In genomic region chr2:75055820-75056675, GRCh38 we compare ENCODE assay signal across 9 cellular contexts.
DNase-seq lines count a peak whose midpoint lies in the region; ATAC-seq and TF ChIP-seq lines count a peak whose summit lies in the region.
"Had no signal": no experiment of that assay in that cellular context is flagged by ENCODE, and none has a peak within 500 bp of the region (broad histone marks: within the 10 kb centered on the region; RNA-seq: fewer than 3 reads in every experiment).

No MANE protein-coding gene starts in this region.

- no peak overlapping the region for H3K23ac ChIP-seq in neuronal stem cell (ENCODE audit: low read depth, low read length, poor library complexity)
- no peak overlapping the region for H3K23ac ChIP-seq in mesenchymal stem cell (ENCODE audit: low read length in 2 of 2)

- H4K20me1 ChIP-seq in Loucy (ENCODE audit: insufficient read depth, low read length, poor library complexity, severe bottlenecking) = no peaks in the 10 kb centered on the region

- no peaks in the 10 kb centered on the region for H3F3A ChIP-seq in Loucy (ENCODE audit: low read depth)

- peak overlapping the region; percentile 25 for H3K4me2 ChIP-seq in Loucy (ENCODE audit: low read depth, low read length, poor library complexity, severe bottlenecking)
- H3K4me2 ChIP-seq in neuronal stem cell (ENCODE audit: insufficient read depth, low read length, poor library complexity, severe bottlenecking) = no peak overlapping the region
- no peak overlapping the region for H3K4me2 ChIP-seq in mesenchymal stem cell (ENCODE audit: low read length, poor library complexity, severe bottlenecking)

- H2BK5ac ChIP-seq in neuronal stem cell (ENCODE audit: low read length) (no peak overlapping the region), mesenchymal stem cell (ENCODE audit: low read depth, low read length, poor library complexity, severe bottlenecking) (no peak overlapping the region)

- no peaks in the 10 kb centered on the region for H3K9me2 ChIP-seq in Loucy (replicated peaks; ENCODE audit: low read depth, low read length)

- H4K8ac ChIP-seq in neuronal stem cell (ENCODE audit: low read depth, low read length) = no peak overlapping the region
- no peak overlapping the region for H4K8ac ChIP-seq in mesenchymal stem cell (ENCODE audit: low read length)

- TF ChIP-seq CTCF in Loucy (conservative IDR thresholded peaks at IDR 0.05; ENCODE audit: low read length) = no peak

- H3K14ac ChIP-seq in neuronal stem cell (ENCODE audit: low read length) (no peak overlapping the region), mesenchymal stem cell (ENCODE audit: low read length in 2 of 2) (no peak overlapping the region)

- H2BK15ac ChIP-seq in neuronal stem cell (ENCODE audit: low read length) = no peak overlapping the region
- no peak overlapping the region for H2BK15ac ChIP-seq in mesenchymal stem cell (ENCODE audit: low read depth, poor library complexity, severe bottlenecking)

- peak; percentile 67 for DNase-seq in H7
- DNase-seq in neuronal stem cell (ENCODE audit: low spot score) = no peak
- no peak for DNase-seq in activated CD4-positive, alpha-beta T cell treated with anti-CD3 and anti-CD28 coated beads for 36 hours
- no peak for DNase-seq in activated naive CD4-positive, alpha-beta T cell treated with anti-CD3 and anti-CD28 coated beads, Interleukin-2, amount 10 ng/mL, durations not matched to agents 7 days and 5 days
- no peak for DNase-seq in mesenchymal stem cell
- DNase-seq: body of pancreas had no signal

- intact Hi-C loops in activated CD4-positive, alpha-beta T cell treated with anti-CD3 and anti-CD28 coated beads for 36 hours (cut with DNase I, micrococcal nuclease) = no loop called here

- peak overlapping the region; percentile 11 for H3K18ac ChIP-seq in neuronal stem cell (ENCODE audit: low read length)
- H3K18ac ChIP-seq in mesenchymal stem cell (ENCODE audit: low read depth in 1 of 2, low read length in 2 of 2) = no peak overlapping the region

- no peaks in the 10 kb centered on the region; the same call in 1 of the 2 replicates for H3K27me3 ChIP-seq in H7 (ENCODE audit: control insufficient read depth, insufficient read depth, low read length)
- no peaks in the 10 kb centered on the region for H3K27me3 ChIP-seq in Loucy (ENCODE audit: insufficient read depth, low read length, poor library complexity, severe bottlenecking)
- H3K27me3 ChIP-seq in neuronal stem cell (ENCODE audit: control insufficient read depth in 3 of 3, insufficient read depth in 3 of 3, low read depth in 1 of 3, low read length in 3 of 3) = no peaks in the 10 kb centered on the region
- peaks cover 0 to 3% of the 10 kb centered on the region in 2 experiments for H3K27me3 ChIP-seq in mesenchymal stem cell (ENCODE audit: control insufficient read depth in 1 of 2, insufficient read depth in 1 of 2, low read length in 2 of 2)
- H3K27me3 ChIP-seq: body of pancreas had no signal

- no peak overlapping the region for H2BK12ac ChIP-seq in neuronal stem cell (ENCODE audit: low read length)
- no peak overlapping the region for H2BK12ac ChIP-seq in mesenchymal stem cell (ENCODE audit: low read length in 2 of 2)

- no peaks in the 10 kb centered on the region for H3K79me2 ChIP-seq in Loucy (ENCODE audit: insufficient read depth, low read length)

- H3K36me3 Mint-ChIP-seq in activated CD4-positive, alpha-beta T cell treated with anti-CD3 and anti-CD28 coated beads for 36 hours (ENCODE audit: low read depth) = no peaks in the 10 kb centered on the region
- H3K36me3 Mint-ChIP-seq in activated naive CD4-positive, alpha-beta T cell treated with anti-CD3 and anti-CD28 coated beads, Interleukin-2, amount 10 ng/mL, durations not matched to agents 7 days and 5 days = no peaks in the 10 kb centered on the region

- H3K36me3 ChIP-seq in H7 (replicated peaks; ENCODE audit: control insufficient read depth, insufficient read depth, low read length) (no peaks in the 10 kb centered on the region), Loucy (ENCODE audit: insufficient read depth, low read length) (no peaks in the 10 kb centered on the region), neuronal stem cell (replicated peaks in 1 of 2; ENCODE audit: control insufficient read depth in 2 of 2, insufficient read depth in 2 of 2, low read length in 2 of 2) (no peaks in the 10 kb centered on the region), mesenchymal stem cell (ENCODE audit: control insufficient read depth in 1 of 2, insufficient read depth in 2 of 2, low read depth in 1 of 2, low read length in 2 of 2) (no peaks in the 10 kb centered on the region)

- no peak overlapping the region for H2BK120ac ChIP-seq in neuronal stem cell (ENCODE audit: low read depth, low read length)
- H2BK120ac ChIP-seq in mesenchymal stem cell (ENCODE audit: low read depth, low read length) = no peak overlapping the region

- POLR2A ChIA-PET in activated CD4-positive, alpha-beta T cell treated with anti-CD3 and anti-CD28 coated beads for 36 hours (lab: Charles Lee) = no interaction called here

- no peaks in the 10 kb centered on the region for H3K27me3 Mint-ChIP-seq in activated CD4-positive, alpha-beta T cell treated with anti-CD3 and anti-CD28 coated beads for 36 hours
- no peaks in the 10 kb centered on the region for H3K27me3 Mint-ChIP-seq in activated naive CD4-positive, alpha-beta T cell treated with anti-CD3 and anti-CD28 coated beads, Interleukin-2, amount 10 ng/mL, durations not matched to agents 7 days and 5 days

- ATAC-seq in GM18868 (IDR thresholded peaks at IDR 0.05; ENCODE audit: unreplicated experiment) = peak; percentile 73
- no peak for ATAC-seq in activated CD4-positive, alpha-beta T cell treated with anti-CD3 and anti-CD28 coated beads for 36 hours
- ATAC-seq: body of pancreas had no signal

- H2AK5ac ChIP-seq in neuronal stem cell (ENCODE audit: low read depth, low read length) (no peak overlapping the region), mesenchymal stem cell (ENCODE audit: low read length, severe bottlenecking) (no peak overlapping the region)

- no peak overlapping the region for H3K4ac ChIP-seq in neuronal stem cell (ENCODE audit: low read length)
- H3K4ac ChIP-seq in mesenchymal stem cell (ENCODE audit: low read depth in 1 of 2, low read length in 2 of 2) = peak overlapping the region in 1 of 2 experiments; percentile 37

- no CpG with 5 or more reads among the region's 10 CpGs for WGBS in neuronal stem cell (ENCODE audit: extremely low coverage in 2 of 2, insufficient read length in 2 of 2, insufficient replicate concordance in 1 of 2), 2 donors
- 62% methylated on average over 8 of the region's 10 CpGs for WGBS in mesenchymal stem cell

- no peaks in the 10 kb centered on the region for H3K9me3 ChIP-seq in Loucy (ENCODE audit: insufficient read depth, low read depth, low read length)
- H3K9me3 ChIP-seq in neuronal stem cell (replicated peaks in 1 of 2; ENCODE audit: control insufficient read depth in 2 of 2, insufficient read depth in 1 of 2, low read depth in 1 of 2, low read length in 2 of 2) = no peaks in the 10 kb centered on the region
- no peaks in the 10 kb centered on the region for H3K9me3 ChIP-seq in mesenchymal stem cell (ENCODE audit: control insufficient read depth, low read length)
- H3K9me3 ChIP-seq: body of pancreas had no signal

- H4K91ac ChIP-seq in neuronal stem cell (ENCODE audit: low read depth, low read length, poor library complexity) = no peak overlapping the region
- no peak overlapping the region for H4K91ac ChIP-seq in mesenchymal stem cell (ENCODE audit: low read length)

- CTCF ChIA-PET in activated CD4-positive, alpha-beta T cell treated with anti-CD3 and anti-CD28 coated beads for 36 hours (lab: Charles Lee) = no interaction called here
- CTCF ChIA-PET in activated naive CD4-positive, alpha-beta T cell treated with anti-CD3 and anti-CD28 coated beads, Interleukin-2, amount 10 ng/mL, durations not matched to agents 7 days and 5 days (lab: Charles Lee) = no interaction called here

- H3K4me3 ChIP-seq in H7 (ENCODE audit: insufficient read depth, low read depth, low read length) (no peak overlapping the region), Loucy (ENCODE audit: low read length, poor library complexity, severe bottlenecking) (no peak overlapping the region), neuronal stem cell (ENCODE audit: low read length in 2 of 2) (no peak overlapping the region), mesenchymal stem cell (ENCODE audit: insufficient read depth in 1 of 2, low read depth in 1 of 2, low read length in 2 of 2) (no peak overlapping the region)
- H3K4me3 ChIP-seq: body of pancreas had no signal

- no peaks in the 10 kb centered on the region for H3K4me1 Mint-ChIP-seq in activated CD4-positive, alpha-beta T cell treated with anti-CD3 and anti-CD28 coated beads for 36 hours
- no peaks in the 10 kb centered on the region for H3K4me1 Mint-ChIP-seq in activated naive CD4-positive, alpha-beta T cell treated with anti-CD3 and anti-CD28 coated beads, Interleukin-2, amount 10 ng/mL, durations not matched to agents 7 days and 5 days

- H3K27ac Mint-ChIP-seq in activated CD4-positive, alpha-beta T cell treated with anti-CD3 and anti-CD28 coated beads for 36 hours = no peak overlapping the region
- H3K27ac Mint-ChIP-seq in activated naive CD4-positive, alpha-beta T cell treated with anti-CD3 and anti-CD28 coated beads, Interleukin-2, amount 10 ng/mL, durations not matched to agents 7 days and 5 days = no peak overlapping the region
- H3K27ac Mint-ChIP-seq: T-helper 2 cell treated with Interferon-gamma antibody and Interleukin-4, amounts not matched to agents 5 μg/mL and 100 μg/mL, for 36 hours had no signal

- H3K27ac ChIP-seq in neuronal stem cell (replicated peaks; ENCODE audit: low read length) (no peak overlapping the region), mesenchymal stem cell (ENCODE audit: low read length, poor library complexity, severe bottlenecking) (no peak overlapping the region)
- H3K27ac ChIP-seq: body of pancreas had no signal

- H2AFZ ChIP-seq in Loucy (ENCODE audit: low read length) = peak overlapping the region; percentile 14; the same call in 1 of the 2 replicates
- H2AFZ ChIP-seq in neuronal stem cell (ENCODE audit: low read length) = peak overlapping the region; percentile 58
- no peak overlapping the region for H2AFZ ChIP-seq in mesenchymal stem cell (ENCODE audit: low read depth, low read length)

- no peaks in the 10 kb centered on the region for H3K79me1 ChIP-seq in neuronal stem cell (ENCODE audit: low read depth, low read length)
- no peaks in the 10 kb centered on the region for H3K79me1 ChIP-seq in mesenchymal stem cell (replicated peaks; ENCODE audit: low read length, poor library complexity, severe bottlenecking)

- H3K4me1 ChIP-seq in Loucy (ENCODE audit: insufficient read depth, low read length, poor library complexity, severe bottlenecking) (peaks cover 19% of the 10 kb centered on the region), neuronal stem cell (ENCODE audit: control insufficient read depth in 2 of 2, insufficient read depth in 1 of 2, low read depth in 1 of 2, low read length in 2 of 2) (peaks cover 0 to 5% of the 10 kb centered on the region in 2 donors), mesenchymal stem cell (ENCODE audit: control insufficient read depth, insufficient read depth, low read depth, low read length) (peaks cover 5% of the 10 kb centered on the region)
- H3K4me1 ChIP-seq: body of pancreas had no signal

- no peak overlapping the region for H3K4me3 Mint-ChIP-seq in activated CD4-positive, alpha-beta T cell treated with anti-CD3 and anti-CD28 coated beads for 36 hours
- no peak overlapping the region for H3K4me3 Mint-ChIP-seq in activated naive CD4-positive, alpha-beta T cell treated with anti-CD3 and anti-CD28 coated beads, Interleukin-2, amount 10 ng/mL, durations not matched to agents 7 days and 5 days
- H3K4me3 Mint-ChIP-seq: T-helper 2 cell treated with Interferon-gamma antibody and Interleukin-4, amounts not matched to agents 5 μg/mL and 100 μg/mL, for 36 hours had no signal

- H3K9me3 Mint-ChIP-seq in activated CD4-positive, alpha-beta T cell treated with anti-CD3 and anti-CD28 coated beads for 36 hours (ENCODE audit: low read depth) = no peaks in the 10 kb centered on the region
- no peaks in the 10 kb centered on the region for H3K9me3 Mint-ChIP-seq in activated naive CD4-positive, alpha-beta T cell treated with anti-CD3 and anti-CD28 coated beads, Interleukin-2, amount 10 ng/mL, durations not matched to agents 7 days and 5 days
- H3K9me3 Mint-ChIP-seq: T-helper 2 cell treated with Interferon-gamma antibody and Interleukin-4, amounts not matched to agents 5 μg/mL and 100 μg/mL, for 36 hours had no signal

- H3K9ac ChIP-seq in Loucy (ENCODE audit: low read depth, low read length, poor library complexity, severe bottlenecking) = no peak overlapping the region
- H3K9ac ChIP-seq in neuronal stem cell (ENCODE audit: low read depth, low read length, poor library complexity) = no peak overlapping the region
- H3K9ac ChIP-seq in mesenchymal stem cell (ENCODE audit: low read length) = no peak overlapping the region
